17 cellular contexts compared by ENCODE assay signal in genomic region chr13:94030415-94031119, GRCh38.
DNase-seq lines count a peak whose midpoint lies in the region; TF ChIP-seq lines count a peak whose summit lies in the region.
"Had no signal": no experiment of that assay in that cellular context is flagged by ENCODE, and none has a peak within 500 bp of the region (broad histone marks: within the 10 kb centered on the region; RNA-seq: fewer than 3 reads in every experiment).

No MANE protein-coding gene starts in this region.

- TF ChIP-seq CTCF in A673 (conservative IDR thresholded peaks at IDR 0.05; ENCODE audit: low read depth, low read length) (no peak), chondrocyte (IDR thresholded peaks at IDR 0.05) (no peak)

- H3K9me3 ChIP-seq in A673 (ENCODE audit: low read depth, low read length, poor library complexity, severe bottlenecking) (no peaks in the 10 kb centered on the region), mesodermal cell (ENCODE audit: control insufficient read depth, low read length) (no peaks in the 10 kb centered on the region)

- peaks cover 59% of the 10 kb centered on the region for H3K4me1 ChIP-seq in A673 (ENCODE audit: insufficient read depth, low read length, poor library complexity, severe bottlenecking)
- no peaks in the 10 kb centered on the region for H3K4me1 ChIP-seq in mesodermal cell (ENCODE audit: control insufficient read depth, insufficient read depth, low read length, poor library complexity, severe bottlenecking)

- BruUV-seq in A673 (replicated peaks; lab: Mats Ljungman, UMichigan) = no TSS peak

- H3K27ac Mint-ChIP-seq in chondrocyte (ENCODE audit: unreplicated experiment) = peak overlapping the region; percentile 24
- H3K27ac Mint-ChIP-seq: CD4-positive, alpha-beta T cell had no signal

- H3K36me3 ChIP-seq in A673 (ENCODE audit: insufficient read depth, low read length, poor library complexity, severe bottlenecking) = no peaks in the 10 kb centered on the region
- no peaks in the 10 kb centered on the region for H3K36me3 ChIP-seq in mesodermal cell (ENCODE audit: control insufficient read depth, insufficient read depth, low read length)

- no peak overlapping the region for H3K4me3 Mint-ChIP-seq in chondrocyte (ENCODE audit: unreplicated experiment)
- H3K4me3 Mint-ChIP-seq: CD4-positive, alpha-beta T cell had no signal

- H3K27me3 ChIP-seq in A673 (replicated peaks; ENCODE audit: insufficient read depth, low read depth, low read length, poor library complexity) = no peaks in the 10 kb centered on the region

- H3K27ac ChIP-seq in A673 (ENCODE audit: low read depth, low read length, poor library complexity, severe bottlenecking) (peak overlapping the region; percentile 99), mesodermal cell (ENCODE audit: low read depth, low read length, severe bottlenecking) (peak overlapping the region; percentile 42)
- H3K27ac ChIP-seq: KMS-11 had no signal

- intact Hi-C loops in A673 (cut with micrococcal nuclease; ENCODE audit: unreplicated experiment) = loop anchor here (5.0 to 10.0 kb wide), 5 partner anchors 68 to 1458 kb away; no protein-coding TSS in a partner anchor

- WGBS in mesodermal cell (ENCODE audit: insufficient coverage in 2 of 2), 2 experiments = 93 to 97% methylated on average over 3 to 6 of the region's 14 CpGs

- CTCF ChIA-PET in A673 (lab: Charles Lee) = no interaction called here

- H3K4me3 ChIP-seq in A673 (ENCODE audit: low read depth, low read length, poor library complexity, severe bottlenecking) (no peak overlapping the region), mesodermal cell (ENCODE audit: extremely low read depth, insufficient read depth, low read length, poor library complexity, severe bottlenecking) (no peak overlapping the region)
- H3K4me3 ChIP-seq: GM12878 had no signal

- peaks cover 25% of the 10 kb centered on the region for H3K4me1 Mint-ChIP-seq in chondrocyte (ENCODE audit: low read depth)

- H3K36me3 Mint-ChIP-seq in chondrocyte (ENCODE audit: low read depth) = peaks cover 3% of the 10 kb centered on the region

- DNase-seq in A673 (ENCODE audit: low spot score) (no peak), NCI-H2227 (lab: John Stamatoyannopoulos, UW; ENCODE audit: unreplicated experiment) (peak; percentile 11), chondrocyte (ENCODE audit: low spot score) (no peak), LoVo (ENCODE audit: low spot score) (no peak), D341Med (ENCODE audit: low spot score) (no peak), ACHN (no peak)
- no peak for DNase-seq in activated effector memory CD4-positive, alpha-beta T cell treated with Interleukin-2 at 50 U/mL for 16 hours
- DNase-seq: CD4-positive, alpha-beta T cell; GOT3; NCI-H510A; NCI-H774; PC-3; RPMI8226; SHP77 treated with DMSO at 0.1 percent for 48 hours had no signal

- POLR2A ChIA-PET in A673 (lab: Charles Lee; ENCODE audit: low non-redundant PET) = no interaction called here

- H3K27me3 Mint-ChIP-seq in chondrocyte (ENCODE audit: low read depth) = no peaks in the 10 kb centered on the region

- in situ Hi-C loops in ACHN (cut with HindIII; ENCODE audit: low pct_ligation_motif_present, low pct_unique_long_range_greater_than_20kb, low sequenced_read_pairs) = no loop called here

- no peaks in the 10 kb centered on the region for H3K9me3 Mint-ChIP-seq in chondrocyte (ENCODE audit: low read depth)
- H3K9me3 Mint-ChIP-seq: CD4-positive, alpha-beta T cell had no signal
